ENCODE assay signal across 16 cellular contexts in genomic region chr15:56963719-56964118, GRCh38. TPM values are rescaled to one million over a fixed set of nuclear protein-coding genes. Genes with fewer than 3 reads are reported as not detected.
DNase-seq lines count a peak whose midpoint lies in the region; TF ChIP-seq lines count a peak whose summit lies in the region.
"Had no signal": no experiment of that assay in that cellular context is flagged by ENCODE, and none has a peak within 500 bp of the region (broad histone marks: within the 10 kb centered on the region; RNA-seq: fewer than 3 reads in every experiment).

No MANE protein-coding gene starts in this region.

- peaks cover 58% of the 10 kb centered on the region for H3K4me1 Mint-ChIP-seq in activated naive CD8-positive, alpha-beta T cell (ENCODE audit: low read depth)
- peaks cover 53% of the 10 kb centered on the region for H3K4me1 Mint-ChIP-seq in activated naive CD8-positive, alpha-beta T cell treated with anti-CD3 and anti-CD28 coated beads for 36 hours
- H3K4me1 Mint-ChIP-seq in endothelial cell (ENCODE audit: unreplicated experiment): peaks cover 18% of the 10 kb centered on the region

- peak overlapping the region; percentile 6 for H3K27ac ChIP-seq in substantia nigra (ENCODE audit: low read depth, low read length, poor library complexity, severe bottlenecking)
- H3K27ac ChIP-seq: hepatocyte, thyroid gland had no signal

- no peaks in the 10 kb centered on the region for H3K27me3 Mint-ChIP-seq in activated naive CD8-positive, alpha-beta T cell
- H3K27me3 Mint-ChIP-seq in activated naive CD8-positive, alpha-beta T cell treated with anti-CD3 and anti-CD28 coated beads for 36 hours: no peaks in the 10 kb centered on the region
- no peaks in the 10 kb centered on the region for H3K27me3 Mint-ChIP-seq in endothelial cell (ENCODE audit: unreplicated experiment)
- H3K27me3 Mint-ChIP-seq: activated CD4-positive, alpha-beta memory T cell treated with anti-CD3 and anti-CD28 coated beads for 36 hours had no signal

- H3K36me3 Mint-ChIP-seq in activated naive CD8-positive, alpha-beta T cell: peaks cover 3% of the 10 kb centered on the region
- H3K36me3 Mint-ChIP-seq in activated naive CD8-positive, alpha-beta T cell treated with anti-CD3 and anti-CD28 coated beads for 36 hours: peaks cover 3% of the 10 kb centered on the region
- H3K36me3 Mint-ChIP-seq in endothelial cell (ENCODE audit: low read depth, unreplicated experiment): no peaks in the 10 kb centered on the region

- no peak overlapping the region for H3K27ac Mint-ChIP-seq in activated naive CD8-positive, alpha-beta T cell
- no peak overlapping the region for H3K27ac Mint-ChIP-seq in activated naive CD8-positive, alpha-beta T cell treated with anti-CD3 and anti-CD28 coated beads for 36 hours
- peak overlapping the region; percentile 7 for H3K27ac Mint-ChIP-seq in endothelial cell (ENCODE audit: unreplicated experiment)
- H3K27ac Mint-ChIP-seq: activated CD4-positive, alpha-beta memory T cell treated with anti-CD3 and anti-CD28 coated beads for 36 hours had no signal

- no peak for DNase-seq in activated naive CD8-positive, alpha-beta T cell treated with anti-CD3 and anti-CD28 coated beads for 36 hours
- peak; percentile 48 for DNase-seq in NCI-H446 treated with DMSO at 0.1 percent for 48 hours (lab: John Stamatoyannopoulos, UW)
- no peak for DNase-seq in endothelial cell (ENCODE audit: low spot score)
- DNase-seq in substantia nigra (lab: John Stamatoyannopoulos, UW): no peak
- DNase-seq in HPDE6-E6E7 (ENCODE audit: extremely low spot score): no peak
- DNase-seq in NCI-H1930 (lab: John Stamatoyannopoulos, UW): no peak
- DNase-seq in activated CD4-positive, alpha-beta T cell treated with anti-CD3 and anti-CD28 coated beads for 4 hours: no peak
- DNase-seq: activated CD4-positive, alpha-beta memory T cell treated with anti-CD3 and anti-CD28 coated beads for 36 hours; activated effector memory CD4-positive, alpha-beta T cell treated with anti-CD3 and anti-CD28 coated beads, Interleukin-2, amount 50 U/mL, for 16 hours; KBM-7; NCI-H1436 treated with DMSO at 0.1 percent for 48 hours; NCI-H69; T1000; thyroid gland had no signal

- H3K4me3 Mint-ChIP-seq in activated naive CD8-positive, alpha-beta T cell: peak overlapping the region; percentile 46
- no peak overlapping the region for H3K4me3 Mint-ChIP-seq in activated naive CD8-positive, alpha-beta T cell treated with anti-CD3 and anti-CD28 coated beads for 36 hours
- no peak overlapping the region for H3K4me3 Mint-ChIP-seq in endothelial cell (ENCODE audit: unreplicated experiment)
- H3K4me3 Mint-ChIP-seq: activated CD4-positive, alpha-beta memory T cell treated with anti-CD3 and anti-CD28 coated beads for 36 hours had no signal

- H3K9me3 Mint-ChIP-seq in activated naive CD8-positive, alpha-beta T cell (ENCODE audit: low read depth): no peaks in the 10 kb centered on the region
- no peaks in the 10 kb centered on the region for H3K9me3 Mint-ChIP-seq in activated naive CD8-positive, alpha-beta T cell treated with anti-CD3 and anti-CD28 coated beads for 36 hours
- H3K9me3 Mint-ChIP-seq in endothelial cell (ENCODE audit: unreplicated experiment): no peaks in the 10 kb centered on the region
- H3K9me3 Mint-ChIP-seq: activated CD4-positive, alpha-beta memory T cell treated with anti-CD3 and anti-CD28 coated beads for 36 hours had no signal

- TF ChIP-seq CTCF in endothelial cell (IDR thresholded peaks at IDR 0.05; ENCODE audit: unreplicated experiment): no peak

RNA-seq across cellular contexts. Expression of gene TCF12, which starts 45.3 kb away (rescaled TPM):
- total RNA-seq in activated naive CD8-positive, alpha-beta T cell treated with anti-CD3 and anti-CD28 coated beads for 36 hours: 10 to 100 TPM; 55.8 to 59.4 TPM
- 123 TPM for total RNA-seq in endothelial cell (ENCODE audit: unreplicated experiment)
